8 cellular contexts compared by ENCODE assay signal in the genomic region with DNA sequence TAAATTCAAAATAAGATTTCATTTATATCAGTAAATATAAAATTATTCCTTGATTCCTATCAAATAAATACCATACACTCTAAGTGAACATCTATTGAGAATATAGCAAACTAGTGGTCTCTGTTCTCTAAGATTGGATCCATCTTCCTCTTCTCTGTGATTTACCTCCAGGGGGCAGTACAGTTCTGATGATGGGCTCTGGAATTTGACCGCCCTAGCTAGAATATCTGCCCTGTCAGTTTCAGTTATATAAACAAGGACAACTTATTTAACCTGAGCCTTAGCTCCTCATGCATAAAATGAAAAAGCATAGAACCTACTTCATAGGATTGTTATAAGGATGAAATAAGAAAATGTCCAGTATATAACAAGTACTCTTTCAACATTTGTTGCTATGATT.
DNase-seq lines count a peak whose midpoint lies in the region; ATAC-seq and TF ChIP-seq lines count a peak whose summit lies in the region.

No MANE protein-coding gene starts in this region.

- H3K27me3 ChIP-seq in AG04450 (ENCODE audit: control insufficient read depth, insufficient read depth, low read length) (no peaks in the 10 kb centered on the region), MM.1S (replicated peaks; ENCODE audit: insufficient read depth, low read length) (no peaks in the 10 kb centered on the region)

- peak; percentile 89 for ATAC-seq in left lobe of liver
- no peak for ATAC-seq in GM21515 (IDR thresholded peaks at IDR 0.05; ENCODE audit: unreplicated experiment)

- H3K36me3 ChIP-seq in MM.1S (replicated peaks; ENCODE audit: insufficient read depth, low read length) = no peaks in the 10 kb centered on the region

- H3K9ac ChIP-seq in MM.1S (ENCODE audit: low read length) = no peak overlapping the region

- H4K20me1 ChIP-seq in MM.1S (ENCODE audit: insufficient read depth, low read length) = no peaks in the 10 kb centered on the region

- H3K27ac ChIP-seq in AG04450 (ENCODE audit: low read depth, low read length) = no peak overlapping the region
- H3K27ac ChIP-seq in MM.1S (ENCODE audit: low read length) = no peak overlapping the region
- peak overlapping the region; percentile 75 for H3K27ac ChIP-seq in angular gyrus (ENCODE audit: low read depth, low read length)

- no peak overlapping the region for H3K4me2 ChIP-seq in MM.1S (ENCODE audit: low read depth, low read length)

- no peaks in the 10 kb centered on the region for H3K9me2 ChIP-seq in MM.1S (replicated peaks; ENCODE audit: insufficient read depth, low read length)

- H3F3A ChIP-seq in MM.1S (ENCODE audit: insufficient read depth, low read length) = no peaks in the 10 kb centered on the region

- no peak overlapping the region for H2AFZ ChIP-seq in MM.1S (ENCODE audit: low read length)

- DNase-seq in AG04450 (ENCODE audit: low read depth, low spot score) = no peak
- peak; percentile 39 for DNase-seq in MM.1S
- DNase-seq in left lobe of liver (ENCODE audit: low spot score) = no peak
- DNase-seq in DMS153 (lab: John Stamatoyannopoulos, UW) = no peak
- no peak for DNase-seq in activated gamma-delta T cell (lab: John Stamatoyannopoulos, UW)

- no peaks in the 10 kb centered on the region for H3K79me2 ChIP-seq in MM.1S (ENCODE audit: low read length)

- CTCF ChIA-PET in AG04450 (lab: Charles Lee) = interaction anchor here (1.1 to 2.3 kb wide), 5 partner anchors 9 to 215 kb away, joined by 3 to 10 read pairs (median 10); no protein-coding TSS in a partner anchor

- no peak overlapping the region for H3K4me3 ChIP-seq in AG04450 (ENCODE audit: low read depth, low read length)
- H3K4me3 ChIP-seq in MM.1S (ENCODE audit: low read length) = no peak overlapping the region

- peak; percentile 63 for TF ChIP-seq CTCF in AG04450 (IDR thresholded peaks at IDR 0.05; ENCODE audit: low read depth, low read length)
- TF ChIP-seq CTCF in GM12872 (IDR thresholded peaks at IDR 0.05; ENCODE audit: insufficient read depth, low read depth, low read length) = peak; percentile 55
- TF ChIP-seq CTCF in MM.1S (IDR thresholded peaks at IDR 0.05; ENCODE audit: low read length) = peak; percentile 52

- POLR2A ChIA-PET in AG04450 (lab: Yijun Ruan, JAX) = no interaction called here

- H3K4me1 ChIP-seq in MM.1S (ENCODE audit: low read length) = no peaks in the 10 kb centered on the region

- H3K9me3 ChIP-seq in AG04450 (ENCODE audit: control insufficient read depth, insufficient read depth, low read length) (no peaks in the 10 kb centered on the region), MM.1S (replicated peaks; ENCODE audit: insufficient read depth, low read length) (no peaks in the 10 kb centered on the region)
